ENCODE assay signal across 8 cellular contexts in the genomic region with DNA sequence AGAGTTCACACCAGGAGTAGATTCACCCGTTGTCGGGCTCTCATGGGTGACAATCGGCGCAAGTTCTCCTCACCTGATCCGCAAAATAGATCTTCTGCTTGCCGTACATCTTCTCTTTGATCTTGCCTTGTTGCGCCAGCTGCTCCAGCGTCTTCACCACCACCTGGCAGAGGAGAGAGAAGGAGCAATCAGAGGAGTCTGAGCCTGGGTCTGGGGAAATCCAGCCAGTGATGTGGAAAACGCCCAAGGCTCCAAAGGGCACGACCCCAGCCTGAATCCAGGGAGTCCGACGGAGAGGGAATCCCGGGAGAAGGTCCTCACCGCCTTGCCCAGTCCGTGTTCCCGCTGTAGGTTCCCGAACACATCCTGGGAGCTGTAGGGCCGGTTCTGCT. TPM values are rescaled to one million over a fixed set of nuclear protein-coding genes. Genes with fewer than 3 reads are reported as not detected.
DNase-seq lines count a peak whose midpoint lies in the region; ATAC-seq, FAIRE-seq and TF ChIP-seq lines count a peak whose summit lies in the region.

No MANE protein-coding gene starts in this region.

- H3K4ac ChIP-seq in mesendoderm (ENCODE audit: low read depth, low read length): peak overlapping the region; percentile 28

- peaks cover 16% of the 10 kb centered on the region for H3K4me1 ChIP-seq in GM12878 (ENCODE audit: control insufficient read depth, insufficient read depth, low read length)
- H3K4me1 ChIP-seq in mesendoderm (ENCODE audit: control insufficient read depth, low read depth, low read length): no peaks in the 10 kb centered on the region

- no peak overlapping the region for H3K18ac ChIP-seq in mesendoderm (ENCODE audit: low read length)

- no peaks in the 10 kb centered on the region for H3K27me3 ChIP-seq in GM12878 (replicated peaks in 1 of 2; ENCODE audit: control insufficient read depth in 2 of 2, insufficient read depth in 2 of 2, low read length in 1 of 2)
- no peaks in the 10 kb centered on the region for H3K27me3 ChIP-seq in mesendoderm (ENCODE audit: insufficient read depth, low read length, poor library complexity)

- no peak overlapping the region for H2BK15ac ChIP-seq in mesendoderm (replicated peaks; ENCODE audit: low read depth)

- peaks cover 2% of the 10 kb centered on the region; the same call in 1 of the 2 replicates for H4K20me1 ChIP-seq in GM12878 (ENCODE audit: control insufficient read depth, insufficient read depth)

- under 1% methylated on average over 18 of the region's 18 CpGs for WGBS in GM12878 (ENCODE audit: insufficient coverage, insufficient replicate concordance, low lambda C conversion rate, missing lambda C conversion rate)
- WGBS in mesendoderm (ENCODE audit: extremely low coverage, insufficient coverage, low lambda C conversion rate): no CpG with 5 or more reads among the region's 18 CpGs

- H4K8ac ChIP-seq in mesendoderm (ENCODE audit: low read depth, low read length): no peak overlapping the region

- H2AFZ ChIP-seq in GM12878 (ENCODE audit: control insufficient read depth, low read depth, low read length): no peak overlapping the region; the same call in 1 of the 2 replicates

- CTCF ChIA-PET in GM12878 (lab: Yijun Ruan, JAX): interaction anchor here (0.7 to 9.8 kb wide), 20 partner anchors 10 to 247 kb away, joined by 3 to 239 read pairs (median 20); partner anchors contain the start of genes BECN1, CCR10, MLX and PLEKHH3

- no peak for TF ChIP-seq CTCF in AG10803 (conservative IDR thresholded peaks at IDR 0.05; ENCODE audit: low read length)
- TF ChIP-seq CTCF in GM12878 (IDR thresholded peaks at IDR 0.05 in 2 of 3, conservative IDR thresholded peaks at IDR 0.05 in 1 of 3; ENCODE audit: control insufficient read depth in 2 of 3, extremely low read depth in 1 of 3, insufficient read depth in 1 of 3, low read depth in 3 of 3, low read length in 3 of 3): no peak

- BruUV-seq in GM12878 (replicated peaks; lab: Mats Ljungman, UMichigan): TSS peak; percentile 52

- FAIRE-seq in GM12878 (lab: Jason Lieb, UNC): no peak

- no peak overlapping the region for H3K23ac ChIP-seq in mesendoderm (ENCODE audit: low read length)

- H3K4me3 ChIP-seq in AG10803 (ENCODE audit: low read length) (peak overlapping the region; percentile 89), GM12878 (peak overlapping the region; percentile 79), mesendoderm (ENCODE audit: low read length) (peak overlapping the region; percentile 94)

- H2BK5ac ChIP-seq in mesendoderm (ENCODE audit: low read length): peak overlapping the region; percentile 20

- H2AK5ac ChIP-seq in mesendoderm (ENCODE audit: low read length): no peak overlapping the region

- H4K5ac ChIP-seq in mesendoderm (ENCODE audit: low read length): no peak overlapping the region

- H3K36me3 ChIP-seq in GM12878 (ENCODE audit: control insufficient read depth in 2 of 2, insufficient read depth in 2 of 2, low read length in 1 of 2) (peaks cover 19 to 30% of the 10 kb centered on the region in 2 experiments), mesendoderm (ENCODE audit: control insufficient read depth, insufficient read depth, low read length) (peaks cover 17% of the 10 kb centered on the region)

- H3K27ac ChIP-seq in GM12878 (ENCODE audit: control insufficient read depth, insufficient read depth) (peak overlapping the region; percentile 62), mesendoderm (ENCODE audit: low read depth, low read length) (peak overlapping the region; percentile 39)

- H3K79me2 ChIP-seq in GM12878 (ENCODE audit: control insufficient read depth, insufficient read depth, low read length): peaks cover 17% of the 10 kb centered on the region
- peaks cover 14% of the 10 kb centered on the region for H3K79me2 ChIP-seq in mesendoderm (ENCODE audit: control insufficient read depth, insufficient read depth, low read length)

- DNase-seq in AG10803 (ENCODE audit: low read depth) (no peak), GM12878 (ENCODE audit: low read depth, low spot score) (no peak), mesendoderm (no peak), cerebellum (ENCODE audit: low spot score) (no peak)

- no peak overlapping the region for H2BK120ac ChIP-seq in mesendoderm (ENCODE audit: low read depth, low read length)

- H3K4me2 ChIP-seq in GM12878 (ENCODE audit: control insufficient read depth, insufficient read depth) (peak overlapping the region; percentile 72), mesendoderm (ENCODE audit: low read length) (peak overlapping the region; percentile 90)

- H3K9me3 ChIP-seq in GM12878 (replicated peaks; ENCODE audit: control insufficient read depth, insufficient read depth, low read length): no peaks in the 10 kb centered on the region

- POLR2A ChIA-PET in GM12878 (lab: Charles Lee): interaction anchor here (1.0 to 6.5 kb wide), 9 partner anchors 10 to 130 kb away, joined by 3 to 120 read pairs (median 14); partner anchors contain the start of genes MLX, PLEKHH3, RETREG3 and TUBG1

- intact Hi-C loops in GM12878 (cut with micrococcal nuclease; ENCODE audit: unreplicated experiment): loop anchor here (1.0 to 10.0 kb wide), 3 partner anchors 41 to 358 kb away; partner anchors contain the start of genes NAGLU and TUBG2

- H3K9ac ChIP-seq in GM12878 (ENCODE audit: control insufficient read depth, insufficient read depth, low read length) (peak overlapping the region; percentile 74), mesendoderm (ENCODE audit: low read length) (peak overlapping the region; percentile 97)

- ATAC-seq in HG03457 (IDR thresholded peaks at IDR 0.05; ENCODE audit: unreplicated experiment) (peak; percentile 3), GM12878 (no peak), HG02623 (IDR thresholded peaks at IDR 0.05; ENCODE audit: unreplicated experiment) (no peak), HG02763 (IDR thresholded peaks at IDR 0.05; ENCODE audit: unreplicated experiment) (no peak), GM18517 (IDR thresholded peaks at IDR 0.05; ENCODE audit: unreplicated experiment) (no peak)

- RAD21 ChIA-PET in GM12878 (lab: Charles Lee; ENCODE audit: unreplicated experiment): interaction anchor here (1.4 to 5.3 kb wide), 18 partner anchors 9 to 421 kb away, joined by 3 to 152 read pairs (median 16); partner anchors contain the start of genes CCR10, CNTNAP1, MLX and NAGLU

- no peak for TF ChIP-seq EP300 in GM12878 (IDR thresholded peaks at IDR 0.05; ENCODE audit: borderline replicate concordance in 1 of 2, control insufficient read depth in 1 of 2, low read depth in 2 of 2, low read length in 2 of 2)

- in situ Hi-C loops in GM12878 (cut with MboI): loop anchor here (10.0 kb wide), 1 partner anchor 188 kb away; the partner anchor contains the start of gene RAMP2

- peaks cover 11% of the 10 kb centered on the region for H3K79me1 ChIP-seq in mesendoderm (ENCODE audit: low read length)

- TF ChIP-seq POLR2A in GM12878 (IDR thresholded peaks at IDR 0.05; ENCODE audit: low read depth, low read length): no peak

- no peak for TF ChIP-seq RAD21 in GM12878 (IDR thresholded peaks at IDR 0.05; ENCODE audit: insufficient read depth, low read depth, low read length)

- SMC1A ChIA-PET in GM12878 (lab: Charles Lee; ENCODE audit: uncharacterized antibody, unreplicated experiment): interaction anchor here (0.8 to 5.7 kb wide), 13 partner anchors 9 to 352 kb away, joined by 3 to 124 read pairs (median 13); partner anchors contain the start of genes CCR10, PLEKHH3, RETREG3 and TUBG1

- peak overlapping the region; percentile 96 for H3K56ac ChIP-seq in mesendoderm (ENCODE audit: low read length)

RNA-seq across cellular contexts. Expression of gene PSMC3IP, which starts 0.4 kb away (rescaled TPM):
- total RNA-seq in GM12878 (2013; cell fraction: nucleolus; rRNA removed): 9.0 and 9.9 TPM in 2 replicates
- total RNA-seq in GM12878 (2014; rRNA removed) (17.4 and 18.7 TPM in 2 replicates), GM12878 (2014; rRNA removed; fragmentation: Illumina TruSeq; extraction: Trizol) (12.0 and 12.1 TPM in 2 replicates), GM12878 (2021) (14.7 and 18.0 TPM in 2 replicates), cerebellum (6.2 TPM)
- 9.6 TPM for polyA plus RNA-seq in GM12878 (2011; ENCODE audit: low read depth)
- polyA plus RNA-seq in GM12878 (2011; rRNA removed) (13.5 and 15.0 TPM in 2 replicates), GM12878 (2014; fragmentation: Illumina TruSeq; extraction: Trizol) (25.9 and 28.5 TPM in 2 replicates), GM12878 (2014; fragmentation: Nextera tagmentation; extraction: Ambion mirVana) (1 to 10 TPM; 6.8 to 7.1 TPM), GM12878 (2014; rRNA removed) (24.8 and 26.8 TPM in 2 replicates), GM12878 (2016; fragmentation: Nextera tagmentation; extraction: Ambion mirVana) (10 to 100 TPM; 33.1 to 34.5 TPM)
- polyA plus RNA-seq in GM12878 (2011; cell fraction: cytosol; rRNA removed): 7.3 and 9.3 TPM in 2 replicates
- polyA plus RNA-seq in GM12878 (2011; cell fraction: nucleus; rRNA removed): 29.3 and 29.5 TPM in 2 replicates
- 8.4 and 13.5 TPM in 2 replicates for polyA plus RNA-seq in GM12878 (2012)
- polyA minus RNA-seq in GM12878 (2011; rRNA and poly(A)+ RNA removed): 10.9 and 11.5 TPM in 2 replicates
- polyA minus RNA-seq in GM12878 (2011; cell fraction: cytosol; rRNA and poly(A)+ RNA removed): 3.3 and 4.7 TPM in 2 replicates
- polyA minus RNA-seq in GM12878 (2011; cell fraction: nucleus; rRNA and poly(A)+ RNA removed): 10.9 and 16.8 TPM in 2 replicates
- 26.0 TPM for polyA plus RNA-seq in mesendoderm (2013, experiment 1 of 2)
- polyA plus RNA-seq in mesendoderm (2013, experiment 2 of 2): 26.0 TPM

RNA-seq across cellular contexts. Expression of gene MLX, which starts 10.2 kb away (rescaled TPM):
- 60.5 and 62.5 TPM in 2 replicates for total RNA-seq in GM12878 (2013; cell fraction: nucleolus; rRNA removed)
- total RNA-seq in GM12878 (2014; rRNA removed) (37.1 and 39.5 TPM in 2 replicates), GM12878 (2014; rRNA removed; fragmentation: Illumina TruSeq; extraction: Trizol) (34.1 and 34.4 TPM in 2 replicates), GM12878 (2021) (38.3 and 41.5 TPM in 2 replicates), cerebellum (21.6 TPM)
- 23.2 TPM for polyA plus RNA-seq in GM12878 (2011; ENCODE audit: low read depth)
- polyA plus RNA-seq in GM12878 (2011; rRNA removed) (41.2 and 48.9 TPM in 2 replicates), GM12878 (2014; fragmentation: Illumina TruSeq; extraction: Trizol) (59.2 and 61.1 TPM in 2 replicates), GM12878 (2014; fragmentation: Nextera tagmentation; extraction: Ambion mirVana) (10 to 100 TPM; 38.3 to 49.1 TPM), GM12878 (2014; rRNA removed) (65.0 and 66.1 TPM in 2 replicates), GM12878 (2016; fragmentation: Nextera tagmentation; extraction: Ambion mirVana) (10 to 100 TPM; 40.6 to 47.4 TPM)
- polyA plus RNA-seq in GM12878 (2011; cell fraction: cytosol; rRNA removed): 46.2 and 53.0 TPM in 2 replicates
- polyA plus RNA-seq in GM12878 (2011; cell fraction: nucleus; rRNA removed): 103 and 133 TPM in 2 replicates
- 30.5 and 32.5 TPM in 2 replicates for polyA plus RNA-seq in GM12878 (2012)
- polyA minus RNA-seq in GM12878 (2011; rRNA and poly(A)+ RNA removed): 65.2 and 81.9 TPM in 2 replicates
- polyA minus RNA-seq in GM12878 (2011; cell fraction: cytosol; rRNA and poly(A)+ RNA removed): 16.7 and 28.9 TPM in 2 replicates
- 34.8 and 58.3 TPM in 2 replicates for polyA minus RNA-seq in GM12878 (2011; cell fraction: nucleus; rRNA and poly(A)+ RNA removed)
- polyA plus RNA-seq in mesendoderm (2013, experiment 1 of 2): 47.9 TPM
- 45.7 TPM for polyA plus RNA-seq in mesendoderm (2013, experiment 2 of 2)

RNA-seq across cellular contexts. Expression of gene COASY, which starts 15.2 kb away (rescaled TPM):
- total RNA-seq in GM12878 (2013; cell fraction: nucleolus; rRNA removed): 25.0 and 29.9 TPM in 2 replicates
- 27.8 and 31.3 TPM in 2 replicates for total RNA-seq in GM12878 (2014; rRNA removed)
- 18.6 TPM in 2 replicates for total RNA-seq in GM12878 (2014; rRNA removed; fragmentation: Illumina TruSeq; extraction: Trizol)
- total RNA-seq in GM12878 (2021): 81.9 and 88.5 TPM in 2 replicates
- polyA plus RNA-seq in GM12878 (2011; ENCODE audit: low read depth): 32.2 TPM
- polyA plus RNA-seq in GM12878 (2011; rRNA removed): 19.9 and 33.1 TPM in 2 replicates
- polyA plus RNA-seq in GM12878 (2011; cell fraction: cytosol; rRNA removed): 43.3 and 50.8 TPM in 2 replicates
- 260 and 275 TPM in 2 replicates for polyA plus RNA-seq in GM12878 (2011; cell fraction: nucleus; rRNA removed)
- 64.1 and 86.9 TPM in 2 replicates for polyA plus RNA-seq in GM12878 (2012)
- polyA plus RNA-seq in GM12878 (2014; fragmentation: Illumina TruSeq; extraction: Trizol): 28.0 and 38.1 TPM in 2 replicates
- 10 to 100 TPM; 39.8 to 46.6 TPM for polyA plus RNA-seq in GM12878 (2014; fragmentation: Nextera tagmentation; extraction: Ambion mirVana)
- polyA plus RNA-seq in GM12878 (2014; rRNA removed): 52.5 and 57.8 TPM in 2 replicates
- 10 to 100 TPM; 88.1 to 93.9 TPM for polyA plus RNA-seq in GM12878 (2016; fragmentation: Nextera tagmentation; extraction: Ambion mirVana)
- polyA minus RNA-seq in GM12878 (2011; rRNA and poly(A)+ RNA removed): 21.3 and 34.8 TPM in 2 replicates
- 23.2 and 23.4 TPM in 2 replicates for polyA minus RNA-seq in GM12878 (2011; cell fraction: cytosol; rRNA and poly(A)+ RNA removed)
- 28.2 and 43.9 TPM in 2 replicates for polyA minus RNA-seq in GM12878 (2011; cell fraction: nucleus; rRNA and poly(A)+ RNA removed)
- polyA plus RNA-seq in mesendoderm (2013, experiment 1 of 2): 113 TPM
- 116 TPM for polyA plus RNA-seq in mesendoderm (2013, experiment 2 of 2)
- 5.6 TPM for total RNA-seq in cerebellum

RNA-seq across cellular contexts. Expression of gene HSD17B1, which starts 24.4 kb away (rescaled TPM):
- total RNA-seq in GM12878 (2013; cell fraction: nucleolus; rRNA removed): 1.6 and 2.3 TPM in 2 replicates
- total RNA-seq in GM12878 (2014; rRNA removed): 0.44 and 1.1 TPM in 2 replicates
- total RNA-seq in GM12878 (2014; rRNA removed; fragmentation: Illumina TruSeq; extraction: Trizol): 0.14 and 0.36 TPM in 2 replicates
- 0.61 and 0.67 TPM in 2 replicates for total RNA-seq in GM12878 (2021)
- 0.63 TPM for polyA plus RNA-seq in GM12878 (2011; ENCODE audit: low read depth)
- 0.19 and 0.29 TPM in 2 replicates for polyA plus RNA-seq in GM12878 (2011; rRNA removed)
- polyA plus RNA-seq in GM12878 (2011; cell fraction: cytosol; rRNA removed): 0.39 and 0.65 TPM in 2 replicates
- 0.86 and 0.99 TPM in 2 replicates for polyA plus RNA-seq in GM12878 (2011; cell fraction: nucleus; rRNA removed)
- 0.53 and 0.89 TPM in 2 replicates for polyA plus RNA-seq in GM12878 (2012)
- 0.06 and 0.15 TPM in 2 replicates for polyA plus RNA-seq in GM12878 (2014; fragmentation: Illumina TruSeq; extraction: Trizol)
- polyA plus RNA-seq in GM12878 (2014; fragmentation: Nextera tagmentation; extraction: Ambion mirVana): under 1 TPM; 0.21 to 0.26 TPM
- polyA plus RNA-seq in GM12878 (2014; rRNA removed): 0.22 and 0.47 TPM in 2 replicates
- polyA plus RNA-seq in GM12878 (2016; fragmentation: Nextera tagmentation; extraction: Ambion mirVana): 1 to 10 TPM in 1 of 2 experiments, under 1 TPM in 1; 0.73 to 1.1 TPM
- 0.15 and 0.72 TPM in 2 replicates for polyA minus RNA-seq in GM12878 (2011; rRNA and poly(A)+ RNA removed)
- polyA minus RNA-seq in GM12878 (2011; cell fraction: cytosol; rRNA and poly(A)+ RNA removed): not detected in 2 replicates
- 0.60 and 1.7 TPM in 2 replicates for polyA minus RNA-seq in GM12878 (2011; cell fraction: nucleus; rRNA and poly(A)+ RNA removed)
- polyA plus RNA-seq in mesendoderm (2013, experiment 1 of 2): 0.59 TPM
- polyA plus RNA-seq in mesendoderm (2013, experiment 2 of 2): 0.67 TPM
- total RNA-seq in cerebellum: 1.8 TPM

RNA-seq across cellular contexts. Expression of gene RETREG3, which starts 32.0 kb away (rescaled TPM):
- total RNA-seq in GM12878 (2013; cell fraction: nucleolus; rRNA removed): 81.8 and 92.7 TPM in 2 replicates
- total RNA-seq in GM12878 (2014; rRNA removed): 38.9 and 42.8 TPM in 2 replicates
- total RNA-seq in GM12878 (2014; rRNA removed; fragmentation: Illumina TruSeq; extraction: Trizol): 28.7 and 28.9 TPM in 2 replicates
- 47.6 and 50.3 TPM in 2 replicates for total RNA-seq in GM12878 (2021)
- polyA plus RNA-seq in GM12878 (2011; ENCODE audit: low read depth): 18.8 TPM
- 34.9 and 50.6 TPM in 2 replicates for polyA plus RNA-seq in GM12878 (2011; rRNA removed)
- polyA plus RNA-seq in GM12878 (2011; cell fraction: cytosol; rRNA removed): 55.9 and 62.2 TPM in 2 replicates
- 37.5 and 41.7 TPM in 2 replicates for polyA plus RNA-seq in GM12878 (2011; cell fraction: nucleus; rRNA removed)
- 27.8 and 30.1 TPM in 2 replicates for polyA plus RNA-seq in GM12878 (2012)
- polyA plus RNA-seq in GM12878 (2014; fragmentation: Illumina TruSeq; extraction: Trizol): 20.5 and 23.3 TPM in 2 replicates
- polyA plus RNA-seq in GM12878 (2014; fragmentation: Nextera tagmentation; extraction: Ambion mirVana): 1 to 10 TPM; 7.0 to 9.0 TPM
- polyA plus RNA-seq in GM12878 (2014; rRNA removed): 21.5 and 21.7 TPM in 2 replicates
- polyA plus RNA-seq in GM12878 (2016; fragmentation: Nextera tagmentation; extraction: Ambion mirVana): 10 to 100 TPM; 26.8 to 27.8 TPM
- polyA minus RNA-seq in GM12878 (2011; rRNA and poly(A)+ RNA removed): 186 and 196 TPM in 2 replicates
- 38.0 and 45.4 TPM in 2 replicates for polyA minus RNA-seq in GM12878 (2011; cell fraction: cytosol; rRNA and poly(A)+ RNA removed)
- 25.1 and 34.4 TPM in 2 replicates for polyA minus RNA-seq in GM12878 (2011; cell fraction: nucleus; rRNA and poly(A)+ RNA removed)
- polyA plus RNA-seq in mesendoderm (2013, experiment 1 of 2): 16.6 TPM
- 16.7 TPM for polyA plus RNA-seq in mesendoderm (2013, experiment 2 of 2)
- total RNA-seq in cerebellum: 36.8 TPM
